In genomic region chr6:121365499-121366183, GRCh38 we compare ENCODE assay signal across 18 cellular contexts. TPM values are rescaled to one million over a fixed set of nuclear protein-coding genes. Genes with fewer than 3 reads are reported as not detected.
DNase-seq lines count a peak whose midpoint lies in the region; FAIRE-seq and TF ChIP-seq lines count a peak whose summit lies in the region.
"Had no signal": no experiment of that assay in that cellular context is flagged by ENCODE, and none has a peak within 500 bp of the region (broad histone marks: within the 10 kb centered on the region; RNA-seq: fewer than 3 reads in every experiment).

No MANE protein-coding gene starts in this region.

- intact Hi-C loops in adrenal gland (cut with DNase I) (no loop called here), thyroid gland (cut with DNase I) (no loop called here)

- H3K36me3 ChIP-seq in adrenal gland (replicated peaks in 1 of 2): no peaks in the 10 kb centered on the region
- no peaks in the 10 kb centered on the region for H3K36me3 ChIP-seq in bronchial epithelial cell (ENCODE audit: control insufficient read depth, insufficient read depth, low read length)
- H3K36me3 ChIP-seq in hepatocyte (replicated peaks; ENCODE audit: insufficient read depth, low read depth): no peaks in the 10 kb centered on the region
- no peaks in the 10 kb centered on the region for H3K36me3 ChIP-seq in thyroid gland
- H3K36me3 ChIP-seq: BLaER1 treated with 17β-estradiol and CSF1 and Interleukin-3, amounts not matched to agents 10 nM and 100 nM had no signal

- no peaks in the 10 kb centered on the region for H3K9me2 ChIP-seq in hepatocyte (replicated peaks; ENCODE audit: insufficient read depth)

- no peaks in the 10 kb centered on the region for H3K27me3 Mint-ChIP-seq in mesothelial cell of epicardium (ENCODE audit: low read depth)

- H4K20me1 ChIP-seq in hepatocyte (ENCODE audit: insufficient read depth, poor library complexity, severe bottlenecking): no peaks in the 10 kb centered on the region
- H4K20me1 ChIP-seq: BLaER1 treated with 17β-estradiol and CSF1 and Interleukin-3, amounts not matched to agents 10 nM and 100 nM had no signal

- H2AFZ ChIP-seq in hepatocyte: no peak overlapping the region
- H2AFZ ChIP-seq: GM23248 had no signal

- H3K4me3 Mint-ChIP-seq in mesothelial cell of epicardium: no peak overlapping the region
- H3K4me3 Mint-ChIP-seq: B cell; CD8-positive, alpha-beta T cell; HFFc6 had no signal

- no peaks in the 10 kb centered on the region for H3K4me1 Mint-ChIP-seq in mesothelial cell of epicardium
- H3K4me1 Mint-ChIP-seq: B cell had no signal

- H3K4me2 ChIP-seq in hepatocyte: no peak overlapping the region
- H3K4me2 ChIP-seq: BLaER1 treated with 17β-estradiol and CSF1 and Interleukin-3, amounts not matched to agents 10 nM and 100 nM had no signal

- no peak for TF ChIP-seq CTCF in adrenal gland (IDR thresholded peaks at IDR 0.05)
- no peak for TF ChIP-seq CTCF in bronchial epithelial cell (IDR thresholded peaks at IDR 0.05; ENCODE audit: insufficient read depth, low read length, severe bottlenecking)
- no peak for TF ChIP-seq CTCF in hepatocyte (IDR thresholded peaks at IDR 0.05; ENCODE audit: poor library complexity)
- TF ChIP-seq CTCF in thyroid gland (IDR thresholded peaks at IDR 0.05): no peak
- TF ChIP-seq CTCF in mesothelial cell of epicardium (IDR thresholded peaks at IDR 0.05; ENCODE audit: unreplicated experiment): no peak

- H3K27me3 ChIP-seq in adrenal gland (no peaks in the 10 kb centered on the region), bronchial epithelial cell (ENCODE audit: control insufficient read depth, insufficient read depth, low read length) (peaks cover 2% of the 10 kb centered on the region), hepatocyte (no peaks in the 10 kb centered on the region), thyroid gland (no peaks in the 10 kb centered on the region)
- H3K27me3 ChIP-seq: BLaER1 treated with 17β-estradiol and CSF1 and Interleukin-3, amounts not matched to agents 10 nM and 100 nM had no signal

- no peak overlapping the region for H3K4me3 ChIP-seq in adrenal gland
- no peak overlapping the region for H3K4me3 ChIP-seq in bronchial epithelial cell (ENCODE audit: low read depth, low read length)
- H3K4me3 ChIP-seq in hepatocyte: no peak overlapping the region
- no peak overlapping the region for H3K4me3 ChIP-seq in thyroid gland (replicated peaks in 1 of 3)
- H3K4me3 ChIP-seq: BLaER1 treated with 17β-estradiol and CSF1 and Interleukin-3, amounts not matched to agents 10 nM and 100 nM; GM12878; GM23248 had no signal

- peak in 6 of 7 donors; percentile 24 to 83 (median 61) for DNase-seq in adrenal gland
- DNase-seq in bronchial epithelial cell (ENCODE audit: low read depth): peak; percentile 46
- DNase-seq in hepatocyte (ENCODE audit: low spot score): peak; percentile 16
- peak; percentile 5 to 9 for DNase-seq in thyroid gland
- DNase-seq in urothelium cell line (ENCODE audit: low spot score): no peak
- DNase-seq in stimulated activated CD4-positive, alpha-beta T cell treated with anti-CD3 and anti-CD28 coated beads, Interleukin-2, amount 100 ng/mL, for 24 hours: no peak
- DNase-seq in mesothelial cell of epicardium (ENCODE audit: low spot score in 2 of 2, unreplicated experiment in 2 of 2): no peak
- DNase-seq: Calu3; CD8-positive, alpha-beta T cell; DMS79 treated with DMSO at 0.1 percent for 48 hours; GM23248; H7; HFFc6 had no signal

- no peak overlapping the region for H3K27ac Mint-ChIP-seq in mesothelial cell of epicardium
- H3K27ac Mint-ChIP-seq: B cell; CD8-positive, alpha-beta T cell; HFFc6 had no signal

- H3K27ac ChIP-seq in adrenal gland: peak overlapping the region in 3 of 5 donors; percentile 27 to 74 (median 49)
- H3K27ac ChIP-seq in hepatocyte: peak overlapping the region; percentile 18
- no peak overlapping the region for H3K27ac ChIP-seq in thyroid gland
- H3K27ac ChIP-seq: BLaER1 treated with 17β-estradiol and CSF1 and Interleukin-3, amounts not matched to agents 10 nM and 100 nM; GM23248; HL-60 had no signal

- no peaks in the 10 kb centered on the region for H3K79me2 ChIP-seq in hepatocyte

- peaks cover 0 to 5% (median 0%) of the 10 kb centered on the region in 3 donors for H3K9me3 ChIP-seq in adrenal gland (replicated peaks in 1 of 3)
- H3K9me3 ChIP-seq in hepatocyte (ENCODE audit: low read depth): no peaks in the 10 kb centered on the region
- H3K9me3 ChIP-seq in thyroid gland: no peaks in the 10 kb centered on the region
- H3K9me3 ChIP-seq: BLaER1 treated with 17β-estradiol and CSF1 and Interleukin-3, amounts not matched to agents 10 nM and 100 nM had no signal

- no peaks in the 10 kb centered on the region for H3K36me3 Mint-ChIP-seq in mesothelial cell of epicardium
- H3K36me3 Mint-ChIP-seq: CD8-positive, alpha-beta T cell had no signal

- FAIRE-seq in bronchial epithelial cell (lab: Jason Lieb, UNC) (no peak), urothelium cell line (lab: Jason Lieb, UNC) (no peak)
- FAIRE-seq: GM12878, GM19239 had no signal

- H3K4me1 ChIP-seq in adrenal gland (replicated peaks in 1 of 2): peaks cover 6 to 9% of the 10 kb centered on the region in 2 donors
- H3K4me1 ChIP-seq in hepatocyte (ENCODE audit: insufficient read depth): no peaks in the 10 kb centered on the region
- no peaks in the 10 kb centered on the region for H3K4me1 ChIP-seq in thyroid gland
- H3K4me1 ChIP-seq: BLaER1 treated with 17β-estradiol and CSF1 and Interleukin-3, amounts not matched to agents 10 nM and 100 nM had no signal

- no peak for TF ChIP-seq POLR2A in adrenal gland (IDR thresholded peaks at IDR 0.05)
- no peak for TF ChIP-seq POLR2A in thyroid gland (IDR thresholded peaks at IDR 0.05)

- H3K9me3 Mint-ChIP-seq in mesothelial cell of epicardium: peaks cover 3% of the 10 kb centered on the region
- H3K9me3 Mint-ChIP-seq: CD8-positive, alpha-beta T cell; HFFc6 had no signal

- 70 to 92% (median 83%) methylated on average over 3 to 6 of the region's 6 CpGs for WGBS in adrenal gland, 4 donors
- WGBS in hepatocyte (ENCODE audit: low lambda C conversion rate, missing lambda C conversion rate): 80% methylated on average over 6 of the region's 6 CpGs
- 79 to 85% methylated on average over 6 of the region's 6 CpGs for WGBS in thyroid gland, 2 donors

RNA-seq across cellular contexts. Expression of gene TBC1D32, which starts 31.4 kb away (rescaled TPM):
- 10 to 100 TPM in 5 of 8 donors, 1 to 10 TPM in 3; 4.8 to 39.5 (median 13.2) TPM for total RNA-seq in adrenal gland
- polyA plus RNA-seq in adrenal gland: 1 to 10 TPM; 1.9 to 6.2 (median 5.3) TPM
- total RNA-seq in bronchial epithelial cell: 7.9 TPM in 2 replicates
- total RNA-seq in hepatocyte: 9.9 and 16.6 TPM in 2 replicates
- polyA plus RNA-seq in hepatocyte: 3.7 and 5.2 TPM in 2 replicates
- total RNA-seq in thyroid gland: 10 to 100 TPM; 14.9 to 27.1 (median 22.4) TPM
- total RNA-seq in mesothelial cell of epicardium: 26.7 to 30.1 TPM (median 26.8 TPM) in 3 replicates

Comparison
In these comparisons a context has a peak if more than half of its experiments do, and no peak if none do; other contexts are left out.
1. DNase-seq: peak in adrenal gland (6 of 7), bronchial epithelial cell (single experiment), hepatocyte (single experiment) and thyroid gland (2 of 2); none in urothelium cell line (single experiment), stimulated activated CD4-positive, alpha-beta T cell treated with anti-CD3 and anti-CD28 coated beads, Interleukin-2, amount 100 ng/mL, for 24 hours (0 of 2) and mesothelial cell of epicardium (0 of 2).
2. H3K27ac ChIP-seq: peak in adrenal gland (3 of 5) and hepatocyte (single experiment); none in thyroid gland (0 of 3).